In the genomic region with DNA sequence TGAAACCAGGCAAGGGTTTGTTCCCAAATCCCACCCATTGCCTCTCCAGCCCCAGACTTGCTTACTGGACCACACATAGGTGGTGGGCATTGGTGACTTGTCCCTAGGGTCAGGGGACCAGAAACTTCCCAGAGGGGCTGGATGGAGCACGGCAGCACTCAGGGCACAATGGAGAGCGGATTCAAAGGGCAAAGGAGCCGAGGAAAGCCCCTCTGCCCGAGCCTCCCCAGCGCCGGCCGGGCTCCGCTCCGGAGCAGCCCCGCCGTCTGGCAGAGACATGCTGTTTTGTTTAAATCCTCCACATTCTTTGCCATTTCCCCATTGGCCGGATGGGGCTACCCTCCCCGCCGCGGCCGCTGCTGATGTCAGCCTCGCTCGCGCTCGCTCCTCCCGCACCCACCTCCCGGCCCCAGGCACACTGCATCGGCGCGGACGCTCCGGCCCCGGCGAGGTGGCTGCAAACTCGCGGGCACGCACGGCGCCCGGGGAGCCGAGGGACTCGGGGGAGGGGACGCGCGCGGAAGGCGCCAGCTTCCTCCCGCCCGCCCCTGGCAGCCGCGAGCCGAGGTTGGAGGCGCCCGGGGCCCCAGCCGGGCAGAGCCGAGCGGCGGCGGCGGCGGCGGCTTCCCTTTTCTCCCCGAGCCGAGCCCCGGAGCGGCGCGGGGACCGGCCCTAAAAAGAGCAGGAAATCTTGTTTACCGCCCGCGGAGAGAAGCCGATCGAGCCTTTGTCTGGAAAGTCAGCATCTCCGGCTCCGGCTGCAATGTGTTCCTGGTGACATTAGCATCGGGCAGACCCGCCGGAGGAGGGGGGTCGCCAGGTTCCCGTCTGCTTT, we compare ENCODE assay signal across 8 cellular contexts. TPM values are rescaled to one million over a fixed set of nuclear protein-coding genes. Genes with fewer than 3 reads are reported as not detected.
DNase-seq lines count a peak whose midpoint lies in the region; ATAC-seq, FAIRE-seq and TF ChIP-seq lines count a peak whose summit lies in the region.

Gene PITPNC1, plus strand, starts transcription at position 390 of the 835 bp plus-strand sequence.

- FAIRE-seq in GM19239 (lab: Jason Lieb, UNC) = peak; percentile 72

- peak within 1 kb of the TSS; percentile 96 for H3K4me3 Mint-ChIP-seq in dendritic cell treated with granulocyte-macrophage colony-stimulating factor and Interleukin-4, amounts not matched to agents 40 ng/mL and 50 ng/mL, for 4 days

- peaks cover 26% of the 10 kb centered on the region for H3K4me1 Mint-ChIP-seq in dendritic cell treated with granulocyte-macrophage colony-stimulating factor and Interleukin-4, amounts not matched to agents 40 ng/mL and 50 ng/mL, for 4 days (ENCODE audit: low read depth)

- H3K4me1 ChIP-seq in BE2C (no peaks in the 10 kb centered on the region), liver (ENCODE audit: control insufficient read depth in 4 of 4, insufficient read depth in 4 of 4, low read length in 3 of 4) (peaks cover 2 to 25% (median 17%) of the 10 kb centered on the region in 4 donors)

- intact Hi-C loops in dendritic cell treated with granulocyte-macrophage colony-stimulating factor and Interleukin-4, amounts not matched to agents 40 ng/mL and 50 ng/mL, for 4 days (cut with micrococcal nuclease) = loop anchor here (2.0 to 10.0 kb wide), 2 partner anchors 228 to 312 kb away; no protein-coding TSS in a partner anchor

- TF ChIP-seq CTCF in BE2C (IDR thresholded peaks at IDR 0.05; ENCODE audit: low read depth, low read length) (no peak; the same call in 1 of the 2 replicates), liver (IDR thresholded peaks at IDR 0.05; ENCODE audit: low read depth, low read length, missing input control) (no peak)

- ATAC-seq in HG03442 (IDR thresholded peaks at IDR 0.05; ENCODE audit: unreplicated experiment) = peak; percentile 67

- WGBS in liver = under 1% methylated on average over 76 of the region's 76 CpGs

- H3K9me3 Mint-ChIP-seq in dendritic cell treated with granulocyte-macrophage colony-stimulating factor and Interleukin-4, amounts not matched to agents 40 ng/mL and 50 ng/mL, for 4 days = no peaks in the 10 kb centered on the region

- H3K4me3 ChIP-seq in BE2C (ENCODE audit: low read depth, low read length) (peak within 1 kb of the TSS; percentile 81), liver (ENCODE audit: low read depth in 1 of 3, low read length in 3 of 3) (peak within 1 kb of the TSS; percentile 74 to 86 (median 77))

- no peaks in the 10 kb centered on the region for H3K36me3 ChIP-seq in BE2C
- H3K36me3 ChIP-seq in liver (ENCODE audit: control insufficient read depth in 4 of 4, insufficient read depth in 3 of 4, low read depth in 1 of 4, low read length in 3 of 4) = no peaks in the 10 kb centered on the region

- H3K9me3 ChIP-seq in BE2C (no peaks in the 10 kb centered on the region), liver (ENCODE audit: control insufficient read depth in 4 of 4, low read length in 3 of 4) (no peaks in the 10 kb centered on the region)

- peak; percentile 94 for DNase-seq in BE2C
- DNase-seq in GM19239 (ENCODE audit: insufficient read length, low spot score) = peak; percentile 68
- DNase-seq in NCI-H774 (lab: John Stamatoyannopoulos, UW) = peak; percentile 83
- DNase-seq in activated CD4-positive, alpha-beta T cell treated with anti-CD3 and anti-CD28 coated beads, Interleukin-2, amount 50 U/mL, for 4 hours = peak; percentile 79 to 81
- peak; percentile 87 for DNase-seq in stimulated activated CD4-positive, alpha-beta T cell treated with anti-CD3 and anti-CD28 coated beads, Interleukin-4, amount 100 ng/mL, for 24 hours

- H3K27me3 ChIP-seq in BE2C (no peaks in the 10 kb centered on the region), liver (ENCODE audit: control insufficient read depth in 4 of 4, insufficient read depth in 4 of 4, low read length in 3 of 4) (no peaks in the 10 kb centered on the region)

- H3K27ac Mint-ChIP-seq in dendritic cell treated with granulocyte-macrophage colony-stimulating factor and Interleukin-4, amounts not matched to agents 40 ng/mL and 50 ng/mL, for 4 days = peak within 1 kb of the TSS; percentile 91

- H3K36me3 Mint-ChIP-seq in dendritic cell treated with granulocyte-macrophage colony-stimulating factor and Interleukin-4, amounts not matched to agents 40 ng/mL and 50 ng/mL, for 4 days (ENCODE audit: low read depth) = peaks cover 7% of the 10 kb centered on the region

- H3K27me3 Mint-ChIP-seq in dendritic cell treated with granulocyte-macrophage colony-stimulating factor and Interleukin-4, amounts not matched to agents 40 ng/mL and 50 ng/mL, for 4 days = peaks cover 7% of the 10 kb centered on the region

- H3K27ac ChIP-seq in liver (ENCODE audit: low read depth in 1 of 2, low read length in 2 of 2) = peak within 1 kb of the TSS; percentile 92 to 93

- peak within 1 kb of the TSS; percentile 82 to 94 for H3K9ac ChIP-seq in liver (ENCODE audit: low read depth in 1 of 2, low read length in 2 of 2)

- peak; percentile 35 to 45 for TF ChIP-seq RAD21 in liver (IDR thresholded peaks at IDR 0.05)

TF ChIP-seq in liver, 16 proteins besides CTCF, POLR2A, EP300 and RAD21:
- TF ChIP-seq SP1 (IDR thresholded peaks at IDR 0.05) (peak; percentile 4), ATF3 (IDR thresholded peaks at IDR 0.05) (no peak), YY1 (IDR thresholded peaks at IDR 0.05) (peak; percentile 75), JUND (IDR thresholded peaks at IDR 0.05) (peak in 1 of 2 donors; percentile 23)
- TF ChIP-seq, protein P1, sequence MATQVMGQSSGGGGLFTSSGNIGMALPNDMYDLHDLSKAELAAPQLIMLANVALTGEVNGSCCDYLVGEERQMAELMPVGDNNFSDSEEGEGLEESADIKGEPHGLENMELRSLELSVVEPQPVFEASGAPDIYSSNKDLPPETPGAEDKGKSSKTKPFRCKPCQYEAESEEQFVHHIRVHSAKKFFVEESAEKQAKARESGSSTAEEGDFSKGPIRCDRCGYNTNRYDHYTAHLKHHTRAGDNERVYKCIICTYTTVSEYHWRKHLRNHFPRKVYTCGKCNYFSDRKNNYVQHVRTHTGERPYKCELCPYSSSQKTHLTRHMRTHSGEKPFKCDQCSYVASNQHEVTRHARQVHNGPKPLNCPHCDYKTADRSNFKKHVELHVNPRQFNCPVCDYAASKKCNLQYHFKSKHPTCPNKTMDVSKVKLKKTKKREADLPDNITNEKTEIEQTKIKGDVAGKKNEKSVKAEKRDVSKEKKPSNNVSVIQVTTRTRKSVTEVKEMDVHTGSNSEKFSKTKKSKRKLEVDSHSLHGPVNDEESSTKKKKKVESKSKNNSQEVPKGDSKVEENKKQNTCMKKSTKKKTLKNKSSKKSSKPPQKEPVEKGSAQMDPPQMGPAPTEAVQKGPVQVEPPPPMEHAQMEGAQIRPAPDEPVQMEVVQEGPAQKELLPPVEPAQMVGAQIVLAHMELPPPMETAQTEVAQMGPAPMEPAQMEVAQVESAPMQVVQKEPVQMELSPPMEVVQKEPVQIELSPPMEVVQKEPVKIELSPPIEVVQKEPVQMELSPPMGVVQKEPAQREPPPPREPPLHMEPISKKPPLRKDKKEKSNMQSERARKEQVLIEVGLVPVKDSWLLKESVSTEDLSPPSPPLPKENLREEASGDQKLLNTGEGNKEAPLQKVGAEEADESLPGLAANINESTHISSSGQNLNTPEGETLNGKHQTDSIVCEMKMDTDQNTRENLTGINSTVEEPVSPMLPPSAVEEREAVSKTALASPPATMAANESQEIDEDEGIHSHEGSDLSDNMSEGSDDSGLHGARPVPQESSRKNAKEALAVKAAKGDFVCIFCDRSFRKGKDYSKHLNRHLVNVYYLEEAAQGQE (IDR thresholded peaks at IDR 0.05) = peak; percentile 47

RNA-seq across cellular contexts. Expression of gene PITPNC1, which starts in this region (rescaled TPM):
- polyA plus RNA-seq in BE2C (2012; ENCODE audit: insufficient read depth, insufficient read length, low read depth) = 9.4 TPM
- 10 to 100 TPM in 1 of 2 donors, 1 to 10 TPM in 1; 2.3 to 10.2 TPM for total RNA-seq in liver
- 1 to 10 TPM; 3.5 to 7.9 TPM for polyA plus RNA-seq in liver

Comparison
In these comparisons a context has a peak if more than half of its experiments do, and no peak if none do; other contexts are left out.
1. Peak in every context shown above with its lines: DNase-seq, ATAC-seq, H3K4me3 ChIP-seq and H3K27ac ChIP-seq.